32 cellular contexts compared by ENCODE assay signal in genomic region chr13:98697833-98698232, GRCh38. TPM values are rescaled to one million over a fixed set of nuclear protein-coding genes. Genes with fewer than 3 reads are reported as not detected.
"Had no signal": no experiment of that assay in that cellular context is flagged by ENCODE, and none has a peak within 500 bp of the region (broad histone marks: within the 10 kb centered on the region; RNA-seq: fewer than 3 reads in every experiment).

No MANE protein-coding gene starts in this region.

- H3K4me1 ChIP-seq: ascending aorta, breast epithelium, esophagus squamous epithelium, gastroesophageal sphincter, lower lobe of right lung, upper lobe of left lung had no signal

- H3K27ac Mint-ChIP-seq: activated B cell treated with CpG ODN at 0.5 μM for 24 hours; activated CD4-positive, alpha-beta T cell treated with anti-CD3 and anti-CD28 coated beads for 36 hours; activated naive CD4-positive, alpha-beta T cell treated with anti-CD3 and anti-CD28 coated beads, Interleukin-2, amount 50 U/mL, for 72 hours; activated T-cell treated with anti-CD3 and anti-CD28 coated beads, Interleukin-2, amount 50 U/mL, for 24 hours; activated T-helper 17 cell treated with anti-CD3 and anti-CD28 coated beads, Interleukin-2, amount 50 U/mL, for 72 hours; stimulated activated naive B cell treated with anti-CD40 and anti-IgM and Interleukin-4, amounts not matched to agents 10 μg/mL and 1 μg/mL and 100 μg/mL, for 72 hours had no signal

- H3K36me3 ChIP-seq: ascending aorta, breast epithelium, esophagus squamous epithelium, gastroesophageal sphincter, lower lobe of right lung, upper lobe of left lung had no signal

- H3K9me3 Mint-ChIP-seq: activated B cell treated with CpG ODN at 0.5 μM for 24 hours; activated naive CD4-positive, alpha-beta T cell treated with anti-CD3 and anti-CD28 coated beads, Interleukin-2, amount 50 U/mL, for 72 hours; activated T-cell treated with anti-CD3 and anti-CD28 coated beads, Interleukin-2, amount 50 U/mL, for 24 hours; activated T-helper 17 cell treated with anti-CD3 and anti-CD28 coated beads, Interleukin-2, amount 50 U/mL, for 72 hours; central memory CD8-positive, alpha-beta T cell; naive thymus-derived CD8-positive, alpha-beta T cell; stimulated activated naive B cell treated with anti-CD40 and anti-IgM and Interleukin-4, amounts not matched to agents 10 μg/mL and 1 μg/mL and 100 μg/mL, for 72 hours had no signal

- H3K27ac ChIP-seq: ascending aorta, breast epithelium, esophagus squamous epithelium, gastroesophageal sphincter, lower lobe of right lung, upper lobe of left lung had no signal

- FAIRE-seq: colon, endothelial cell of umbilical vein, islet of Langerhans had no signal

- H3K4me3 ChIP-seq: ascending aorta, breast epithelium, esophagus squamous epithelium, gastroesophageal sphincter, lower lobe of right lung, upper lobe of left lung had no signal

- H3K27me3 ChIP-seq: ascending aorta, breast epithelium, upper lobe of left lung had no signal

- H3K4me1 Mint-ChIP-seq: activated CD4-positive, alpha-beta T cell treated with anti-CD3 and anti-CD28 coated beads for 36 hours; activated T-helper 17 cell treated with anti-CD3 and anti-CD28 coated beads, Interleukin-2, amount 50 U/mL, for 72 hours; central memory CD8-positive, alpha-beta T cell; T-helper 17 cell had no signal

- ATAC-seq: activated CD4-positive, alpha-beta T cell treated with anti-CD3 and anti-CD28 coated beads for 36 hours; activated naive CD4-positive, alpha-beta T cell treated with anti-CD3 and anti-CD28 coated beads, Interleukin-2, amount 50 U/mL, for 72 hours; activated T-helper 17 cell treated with anti-CD3 and anti-CD28 coated beads, Interleukin-2, amount 50 U/mL, for 72 hours; gastroesophageal sphincter; left colon; lower lobe of right lung; naive thymus-derived CD8-positive, alpha-beta T cell; stimulated activated naive B cell treated with anti-CD40 and anti-IgM and Interleukin-4, amounts not matched to agents 10 μg/mL and 1 μg/mL and 100 μg/mL, for 72 hours; T-helper 17 cell had no signal

- H3K36me3 Mint-ChIP-seq: activated naive CD4-positive, alpha-beta T cell treated with anti-CD3 and anti-CD28 coated beads, Interleukin-2, amount 50 U/mL, for 72 hours; naive thymus-derived CD8-positive, alpha-beta T cell; stimulated activated naive B cell treated with anti-CD40 and anti-IgM and Interleukin-4, amounts not matched to agents 10 μg/mL and 1 μg/mL and 100 μg/mL, for 72 hours had no signal

- H3K4me3 Mint-ChIP-seq: activated B cell treated with CpG ODN at 0.5 μM for 24 hours; activated CD4-positive, alpha-beta T cell treated with anti-CD3 and anti-CD28 coated beads for 36 hours; activated T-cell treated with anti-CD3 and anti-CD28 coated beads, Interleukin-2, amount 50 U/mL, for 24 hours; activated T-helper 17 cell treated with anti-CD3 and anti-CD28 coated beads, Interleukin-2, amount 50 U/mL, for 72 hours; central memory CD8-positive, alpha-beta T cell; naive thymus-derived CD8-positive, alpha-beta T cell; stimulated activated naive B cell treated with anti-CD40 and anti-IgM and Interleukin-4, amounts not matched to agents 10 μg/mL and 1 μg/mL and 100 μg/mL, for 72 hours; T-helper 17 cell had no signal

- H3K9me3 ChIP-seq: ascending aorta, breast epithelium, esophagus squamous epithelium, gastroesophageal sphincter, lower lobe of right lung, upper lobe of left lung had no signal

- DNase-seq: activated B cell treated with CpG ODN at 0.5 μM for 24 hours; activated CD4-positive, alpha-beta T cell treated with anti-CD3 and anti-CD28 coated beads for 36 hours; activated CD4-positive, alpha-beta T cell treated with anti-CD3 and anti-CD28 coated beads, Interleukin-2, amount 50 U/mL, for 4 hours; activated CD8-positive, alpha-beta memory T cell treated with anti-CD3 and anti-CD28 coated beads for 24 hours; activated CD8-positive, alpha-beta memory T cell treated with anti-CD3 and anti-CD28 coated beads, Interleukin-2, amount 50 U/mL, for 4 hours; activated T-cell treated with anti-CD3 and anti-CD28 coated beads, Interleukin-2, amount 50 U/mL, for 24 hours; effector memory CD4-positive, alpha-beta T cell; esophagus squamous epithelium; head of caudate nucleus; hypothalamus; left colon; lower lobe of right lung; naive thymus-derived CD8-positive, alpha-beta T cell; nucleus accumbens; posterior cingulate gyrus; retina; stimulated activated CD4-positive, alpha-beta T cell treated with anti-CD3 and anti-CD28 coated beads, Interleukin-2, amount 100 ng/mL, for 48 hours; stimulated activated CD8-positive, alpha-beta memory T cell treated with anti-CD3 and anti-CD28 coated beads, Interleukin-4, amount 100 ng/mL, for 48 hours; stimulated activated naive B cell treated with anti-CD40 and anti-IgM and Interleukin-4, amounts not matched to agents 10 μg/mL and 1 μg/mL and 100 μg/mL, for 72 hours; SW 1271; T-helper 17 cell; upper lobe of left lung had no signal

RNA-seq across cellular contexts. Expression of gene SLC15A1, which starts 54.6 kb away (rescaled TPM):
- total RNA-seq: activated B cell treated with CpG ODN at 0.5 μM for 24 hours; activated CD4-positive, alpha-beta T cell treated with anti-CD3 and anti-CD28 coated beads for 36 hours; activated naive CD4-positive, alpha-beta T cell treated with anti-CD3 and anti-CD28 coated beads, Interleukin-2, amount 50 U/mL, for 72 hours; activated T-helper 17 cell treated with anti-CD3 and anti-CD28 coated beads, Interleukin-2, amount 50 U/mL, for 72 hours; ascending aorta; dermis microvascular lymphatic vessel endothelial cell; endothelial cell of umbilical vein; lower lobe of right lung; naive thymus-derived CD8-positive, alpha-beta T cell; T-helper 17 cell had no signal
- polyA plus RNA-seq: endothelial cell of umbilical vein; naive thymus-derived CD8-positive, alpha-beta T cell had no signal
